28 cellular contexts compared by ENCODE assay signal in genomic region chr18:37709740-37710139, GRCh38.
"Had no signal": no experiment of that assay in that cellular context is flagged by ENCODE, and none has a peak within 500 bp of the region (broad histone marks: within the 10 kb centered on the region; RNA-seq: fewer than 3 reads in every experiment).

No MANE protein-coding gene starts in this region.

- H3K36me3 Mint-ChIP-seq: natural killer cell treated with Interleukin-12 subunit alpha and Interleukin-12 subunit beta and Interleukin-15 and Interleukin-18, amount 100 ng/mL, for 72 hours; stimulated activated effector memory CD8-positive, alpha-beta T cell treated with anti-CD3 and anti-CD28 coated beads, Interleukin-12 subunit alpha, Interleukin-12 subunit beta, amount 100 ng/mL, for 72 hours; stimulated activated naive B cell treated with anti-CD40 and anti-IgM and Interleukin-4, amounts not matched to agents 10 μg/mL and 1 μg/mL and 100 μg/mL, for 72 hours had no signal

- H3K9me3 Mint-ChIP-seq: natural killer cell treated with Interleukin-12 subunit alpha and Interleukin-12 subunit beta and Interleukin-15 and Interleukin-18, amount 100 ng/mL, for 72 hours; nephron progenitor cell; neural crest cell; stimulated activated effector memory CD8-positive, alpha-beta T cell treated with anti-CD3 and anti-CD28 coated beads, Interleukin-12 subunit alpha, Interleukin-12 subunit beta, amount 100 ng/mL, for 72 hours; stimulated activated naive B cell treated with anti-CD40 and anti-IgM and Interleukin-4, amounts not matched to agents 10 μg/mL and 1 μg/mL and 100 μg/mL, for 72 hours had no signal

- H3K79me2 ChIP-seq: parathyroid adenoma had no signal

- H3K27ac Mint-ChIP-seq: natural killer cell treated with Interleukin-12 subunit alpha and Interleukin-12 subunit beta and Interleukin-15 and Interleukin-18, amount 100 ng/mL, for 72 hours; nephron progenitor cell; progenitor cell of endocrine pancreas; stimulated activated effector memory CD8-positive, alpha-beta T cell treated with anti-CD3 and anti-CD28 coated beads, Interleukin-12 subunit alpha, Interleukin-12 subunit beta, amount 100 ng/mL, for 72 hours; stimulated activated naive B cell treated with anti-CD40 and anti-IgM and Interleukin-4, amounts not matched to agents 10 μg/mL and 1 μg/mL and 100 μg/mL, for 72 hours; stimulated activated naive CD8-positive, alpha-beta T cell treated with anti-CD3 and anti-CD28 coated beads, Interleukin-15, Interleukin-2, amounts not matched to agents 100 ng/mL and 50 ng/mL, for 24 hours had no signal

- H3K27me3 ChIP-seq: ovary, right lobe of liver, sigmoid colon, stomach, thyroid gland, tibial nerve, upper lobe of left lung, vagina had no signal

- H3K9ac ChIP-seq: parathyroid adenoma had no signal

- H3K4me1 ChIP-seq: parathyroid adenoma, psoas muscle, right lobe of liver, sigmoid colon, stomach, thyroid gland, tibial nerve, vagina had no signal

- DNase-seq: nephron progenitor cell; occipital lobe; ovary; posterior cingulate gyrus; psoas muscle; right cardiac atrium; right lobe of liver; sigmoid colon; small intestine; stimulated activated CD4-positive, alpha-beta T cell treated with anti-CD3 and anti-CD28 coated beads, Interleukin-15, amount 100 ng/mL, for 24 hours; stimulated activated CD4-positive, alpha-beta T cell treated with anti-CD3 and anti-CD28 coated beads, Interleukin-2, amount 100 ng/mL, for 24 hours; stimulated activated CD4-positive, alpha-beta T cell treated with anti-CD3 and anti-CD28 coated beads, Interleukin-2, amount 100 ng/mL, for 48 hours; stimulated activated CD4-positive, alpha-beta T cell treated with anti-CD3 and anti-CD28 coated beads, Interleukin-4, amount 100 ng/mL, for 24 hours; stimulated activated naive B cell treated with anti-CD40 and anti-IgM and Interleukin-4, amounts not matched to agents 10 μg/mL and 1 μg/mL and 100 μg/mL, for 72 hours; stimulated activated naive CD4-positive, alpha-beta T cell treated with Interleukin-2 at 50 U/mL for 16 hours; stomach; thyroid gland; trophoblast cell; upper lobe of left lung had no signal

- H3K9me3 ChIP-seq: ovary, psoas muscle, right lobe of liver, sigmoid colon, thoracic aorta, thyroid gland, tibial nerve, upper lobe of left lung, vagina had no signal

- H3K27ac ChIP-seq: ovary, parathyroid adenoma, psoas muscle, right lobe of liver, sigmoid colon, stomach, thoracic aorta, thyroid gland, tibial nerve, upper lobe of left lung, vagina had no signal

- H3K4me3 Mint-ChIP-seq: natural killer cell treated with Interleukin-12 subunit alpha and Interleukin-12 subunit beta and Interleukin-15 and Interleukin-18, amount 100 ng/mL, for 72 hours; nephron progenitor cell; neural crest cell; stimulated activated effector memory CD8-positive, alpha-beta T cell treated with anti-CD3 and anti-CD28 coated beads, Interleukin-12 subunit alpha, Interleukin-12 subunit beta, amount 100 ng/mL, for 72 hours; stimulated activated naive B cell treated with anti-CD40 and anti-IgM and Interleukin-4, amounts not matched to agents 10 μg/mL and 1 μg/mL and 100 μg/mL, for 72 hours; stimulated activated naive CD8-positive, alpha-beta T cell treated with anti-CD3 and anti-CD28 coated beads, Interleukin-15, Interleukin-2, amounts not matched to agents 100 ng/mL and 50 ng/mL, for 24 hours had no signal

- H3K4me3 ChIP-seq: ovary, psoas muscle, right lobe of liver, sigmoid colon, stomach, thoracic aorta, thyroid gland, tibial nerve, upper lobe of left lung, vagina had no signal

- H3K4me1 Mint-ChIP-seq: nephron progenitor cell; neural crest cell; stimulated activated effector memory CD8-positive, alpha-beta T cell treated with anti-CD3 and anti-CD28 coated beads, Interleukin-12 subunit alpha, Interleukin-12 subunit beta, amount 100 ng/mL, for 72 hours; stimulated activated naive B cell treated with anti-CD40 and anti-IgM and Interleukin-4, amounts not matched to agents 10 μg/mL and 1 μg/mL and 100 μg/mL, for 72 hours had no signal

- H3K27me3 Mint-ChIP-seq: natural killer cell treated with Interleukin-12 subunit alpha and Interleukin-12 subunit beta and Interleukin-15 and Interleukin-18, amount 100 ng/mL, for 72 hours; progenitor cell of endocrine pancreas; stimulated activated naive B cell treated with anti-CD40 and anti-IgM and Interleukin-4, amounts not matched to agents 10 μg/mL and 1 μg/mL and 100 μg/mL, for 72 hours; stimulated activated naive CD8-positive, alpha-beta T cell treated with anti-CD3 and anti-CD28 coated beads, Interleukin-15, Interleukin-2, amounts not matched to agents 100 ng/mL and 50 ng/mL, for 24 hours had no signal

- H2AFZ ChIP-seq: parathyroid adenoma had no signal

- H3K36me3 ChIP-seq: ovary, right lobe of liver, sigmoid colon, stomach, thoracic aorta, thyroid gland, tibial nerve, upper lobe of left lung, vagina had no signal

- ATAC-seq: natural killer cell treated with Interleukin-12 subunit alpha and Interleukin-12 subunit beta and Interleukin-15 and Interleukin-18, amount 100 ng/mL, for 72 hours; psoas muscle; right cardiac atrium; right lobe of liver; stimulated activated effector memory CD8-positive, alpha-beta T cell treated with anti-CD3 and anti-CD28 coated beads, Interleukin-12 subunit alpha, Interleukin-12 subunit beta, amount 100 ng/mL, for 72 hours; stimulated activated naive B cell treated with anti-CD40 and anti-IgM and Interleukin-4, amounts not matched to agents 10 μg/mL and 1 μg/mL and 100 μg/mL, for 72 hours had no signal
